8 cellular contexts compared by ENCODE assay signal in the genomic region with DNA sequence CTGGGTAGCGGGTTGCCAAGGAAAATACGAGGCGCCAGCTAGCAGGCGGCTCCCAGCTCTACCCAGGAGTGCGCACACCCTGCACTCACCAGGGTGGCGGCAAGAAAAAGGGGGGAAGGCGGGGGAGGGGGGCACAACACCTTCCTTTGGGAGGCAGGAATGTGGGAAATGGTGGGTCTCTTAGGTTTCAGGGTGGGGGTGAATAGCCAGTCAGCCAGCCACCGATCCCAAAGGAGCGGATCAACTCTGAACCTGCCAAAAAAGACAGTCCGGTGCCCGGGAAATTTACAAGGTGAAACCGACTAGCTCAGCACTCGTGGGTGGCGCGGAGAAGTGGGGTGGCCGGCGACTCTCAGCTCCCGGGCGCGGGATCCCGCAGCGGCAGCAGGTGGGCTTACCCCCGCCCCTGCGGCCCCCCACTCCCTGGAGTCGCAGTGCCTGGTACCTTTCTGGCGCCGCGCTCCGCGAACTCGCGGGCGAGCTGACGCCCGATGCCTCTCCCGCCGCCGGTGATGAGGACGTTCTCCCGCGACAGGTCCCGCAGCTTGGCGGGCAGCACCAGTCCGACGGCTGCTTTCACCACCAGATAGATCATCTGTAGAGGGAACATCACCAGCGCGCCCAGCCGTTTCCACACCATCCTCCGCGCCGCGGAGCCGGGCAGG. TPM values are rescaled to one million over a fixed set of nuclear protein-coding genes. Genes with fewer than 3 reads are reported as not detected.
A peak's percentile ranks its signal among the peaks of the same experiment; 100 is the strongest.
DNase-seq lines count a peak whose midpoint lies in the region; ATAC-seq and TF ChIP-seq lines count a peak whose summit lies in the region.

No MANE protein-coding gene starts in this region.

- WGBS in right lobe of liver (ENCODE audit: insufficient coverage, low coverage, low lambda C conversion rate, missing lambda C conversion rate): 0% methylated on average over 11 of the region's 53 CpGs

- H3K9me3 ChIP-seq in SJSA1 (replicated peaks) (no peaks in the 10 kb centered on the region), right lobe of liver (no peaks in the 10 kb centered on the region), subcutaneous abdominal adipose tissue (ENCODE audit: control insufficient read depth in 5 of 5, low read length in 5 of 5) (no peaks in the 10 kb centered on the region)

- H3K9ac ChIP-seq in subcutaneous abdominal adipose tissue (ENCODE audit: low read length in 5 of 5): peak overlapping the region; percentile 73 to 96 (median 80)

- H3K27ac ChIP-seq in SJSA1: no peak overlapping the region
- peak overlapping the region; percentile 96 to 100 (median 99) for H3K27ac ChIP-seq in right lobe of liver
- peak overlapping the region; percentile 99 for H3K27ac ChIP-seq in subcutaneous abdominal adipose tissue (ENCODE audit: low read depth, low read length)

- no peak for TF ChIP-seq POLR2A in right lobe of liver (IDR thresholded peaks at IDR 0.05)

- intact Hi-C loops in right lobe of liver (cut with DNase I): loop anchor here in 1 of 2 donors (5.0 kb wide), 1 partner anchor 140 kb away; no protein-coding TSS in a partner anchor

- no peak for ATAC-seq in right lobe of liver
- ATAC-seq in HG02571 (IDR thresholded peaks at IDR 0.05; ENCODE audit: unreplicated experiment): no peak
- ATAC-seq in GM18868 (IDR thresholded peaks at IDR 0.05; ENCODE audit: unreplicated experiment): no peak

- TF ChIP-seq CTCF in GM06990 (IDR thresholded peaks at IDR 0.05; ENCODE audit: insufficient read depth, low read length, poor library complexity, severe bottlenecking) (no peak), cardiac fibroblast (IDR thresholded peaks at IDR 0.05; ENCODE audit: low read depth, low read length) (no peak), right lobe of liver (IDR thresholded peaks at IDR 0.05) (no peak)

- DNase-seq in GM06990 (ENCODE audit: extremely low read depth, insufficient read length) (no peak), SJSA1 (ENCODE audit: low read depth in 1 of 2, low spot score in 2 of 2) (peak in 1 of 2 experiments; percentile 18), cardiac fibroblast (ENCODE audit: low read depth in 2 of 2) (peak in 1 of 2 donors; percentile 24), right lobe of liver (peak in 1 of 3 donors; percentile 49), NCI-H510A (lab: John Stamatoyannopoulos, UW) (no peak)

- H3K4me1 ChIP-seq in SJSA1 (replicated peaks): peaks cover 49% of the 10 kb centered on the region
- H3K4me1 ChIP-seq in right lobe of liver: peaks cover 0 to 45% (median 18%) of the 10 kb centered on the region in 4 donors
- H3K4me1 ChIP-seq in subcutaneous abdominal adipose tissue (ENCODE audit: control insufficient read depth in 5 of 5, insufficient read depth in 5 of 5, low read length in 5 of 5): peaks cover 28 to 91% (median 74%) of the 10 kb centered on the region in 5 donors

- no peaks in the 10 kb centered on the region; the same call in 1 of the 2 replicates for H3K27me3 ChIP-seq in GM06990 (replicated peaks; ENCODE audit: control insufficient read depth, insufficient read depth, low read length)
- peaks cover 5% of the 10 kb centered on the region for H3K27me3 ChIP-seq in SJSA1 (replicated peaks)
- no peaks in the 10 kb centered on the region for H3K27me3 ChIP-seq in right lobe of liver
- no peaks in the 10 kb centered on the region for H3K27me3 ChIP-seq in subcutaneous abdominal adipose tissue (ENCODE audit: control insufficient read depth in 5 of 5, insufficient read depth in 4 of 5, low read length in 5 of 5)

- H3K4me3 ChIP-seq in GM06990 (replicated peaks; ENCODE audit: low read depth, low read length) (peak overlapping the region; percentile 29), SJSA1 (peak overlapping the region; percentile 35), cardiac fibroblast (replicated peaks in 1 of 2; ENCODE audit: low read depth in 2 of 2, low read length in 2 of 2) (peak overlapping the region; percentile 70 to 78), right lobe of liver (peak overlapping the region; percentile 70 to 92 (median 78)), subcutaneous abdominal adipose tissue (ENCODE audit: low read depth in 1 of 5, low read length in 5 of 5) (peak overlapping the region; percentile 85 to 95 (median 87))

- H3K36me3 ChIP-seq in GM06990 (ENCODE audit: control insufficient read depth, insufficient read depth, low read length) (no peaks in the 10 kb centered on the region), SJSA1 (no peaks in the 10 kb centered on the region), right lobe of liver (peaks cover 0 to 8% (median 0%) of the 10 kb centered on the region in 4 donors), subcutaneous abdominal adipose tissue (ENCODE audit: control insufficient read depth in 5 of 5, insufficient read depth in 5 of 5, low read length in 5 of 5) (peaks cover 0 to 18% (median 14%) of the 10 kb centered on the region in 5 donors)

RNA-seq across cellular contexts. Expression of gene DHRS3, which starts 1.2 kb away (rescaled TPM):
- total RNA-seq in SJSA1 (2014; rRNA removed; shearing (Covaris generic)): 0.76 and 0.88 TPM in 2 replicates
- total RNA-seq in right lobe of liver: 100 to 1,000 TPM; 132 to 252 (median 172) TPM

RNA-seq across cellular contexts. Expression of gene AADACL4, which starts 27.0 kb away (rescaled TPM):
- total RNA-seq in SJSA1 (2014; rRNA removed; shearing (Covaris generic)): not detected in 2 replicates
- not detected for total RNA-seq in right lobe of liver

Comparison
In these comparisons a context has a peak if more than half of its experiments do, and no peak if none do; other contexts are left out.
1. H3K4me3 ChIP-seq: peak in every context shown above with its lines; median percentile 87 in subcutaneous abdominal adipose tissue; 78 in right lobe of liver; 74 in cardiac fibroblast; 35 in SJSA1; 29 in GM06990.
2. RNA of gene DHRS3, which starts 1.2 kb away (total RNA-seq): 132 to 252 TPM in right lobe of liver; 0.76 to 0.88 TPM in SJSA1; every median in the first group is over 10 times any median in the second.